16 cellular contexts compared by ENCODE assay signal in the genomic region with DNA sequence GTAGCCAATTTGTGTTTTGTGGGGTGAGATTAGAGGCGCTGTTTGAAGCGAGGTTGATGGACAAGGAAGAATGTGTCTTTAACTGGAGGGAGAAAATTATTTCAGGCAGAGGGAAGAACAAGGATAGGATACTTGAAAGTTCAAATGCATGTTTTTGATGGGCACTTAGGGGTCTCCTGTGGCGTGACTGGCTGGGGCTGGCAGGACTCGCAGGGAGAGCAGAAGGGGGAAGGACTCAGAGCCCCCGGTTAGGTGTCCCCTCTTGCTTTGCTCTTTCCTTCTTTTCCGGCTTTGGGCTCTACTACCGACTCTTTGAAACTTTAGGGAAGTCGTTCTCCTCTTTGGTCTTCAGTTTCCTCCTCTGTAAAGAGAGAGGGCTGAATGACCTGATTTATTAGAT. TPM values are rescaled to one million over a fixed set of nuclear protein-coding genes. Genes with fewer than 3 reads are reported as not detected.
"Had no signal": no experiment of that assay in that cellular context is flagged by ENCODE, and none has a peak within 500 bp of the region (broad histone marks: within the 10 kb centered on the region; RNA-seq: fewer than 3 reads in every experiment).

No MANE protein-coding gene starts in this region.

- H3K27ac ChIP-seq: foreskin keratinocyte, neutrophil, right atrium auricular region, stomach, tibial artery, upper lobe of right lung, vagina had no signal

- H3K4me1 ChIP-seq: upper lobe of right lung had no signal

- H3K36me3 ChIP-seq: neutrophil had no signal

- H3K9me3 ChIP-seq: neutrophil, right atrium auricular region, stomach, tibial artery, upper lobe of right lung, vagina had no signal

- H3K27me3 ChIP-seq: foreskin keratinocyte, neutrophil, right atrium auricular region, stomach, tibial artery, upper lobe of right lung, vagina had no signal

- DNase-seq: erythroblast; foreskin keratinocyte; immature natural killer cell; left cardiac atrium; naive thymus-derived CD8-positive, alpha-beta T cell; posterior cingulate gyrus; small intestine; stimulated activated CD4-positive, alpha-beta T cell treated with anti-CD3 and anti-CD28 coated beads, Interleukin-12 subunit alpha, Interleukin-12 subunit beta, amount 100 ng/mL, for 4 hours; stimulated activated naive CD4-positive, alpha-beta T cell; stomach; tibial artery; upper lobe of right lung had no signal

- H3K4me3 ChIP-seq: right atrium auricular region, stomach, tibial artery, upper lobe of right lung, vagina had no signal

- ATAC-seq: foreskin keratinocyte; left cardiac atrium; naive thymus-derived CD8-positive, alpha-beta T cell; upper lobe of right lung had no signal

RNA-seq across cellular contexts. Expression of a gene that starts 12.1 kb away (rescaled TPM):
- polyA plus RNA-seq: neural cell had no signal
